In genomic region chr5:38660194-38660668, GRCh38 we compare ENCODE assay signal across 10 cellular contexts.
DNase-seq lines count a peak whose midpoint lies in the region; ATAC-seq and TF ChIP-seq lines count a peak whose summit lies in the region.
"Had no signal": no experiment of that assay in that cellular context is flagged by ENCODE, and none has a peak within 500 bp of the region (broad histone marks: within the 10 kb centered on the region; RNA-seq: fewer than 3 reads in every experiment).

No MANE protein-coding gene starts in this region.

- H3K36me3 Mint-ChIP-seq in activated naive CD8-positive, alpha-beta T cell treated with anti-CD3 and anti-CD28 coated beads, Interleukin-2, amount 50 U/mL, for 24 hours (ENCODE audit: low read depth), result no peaks in the 10 kb centered on the region

- H3K36me3 ChIP-seq in ovary, result no peaks in the 10 kb centered on the region
- H3K36me3 ChIP-seq: left lung had no signal

- H3K4me1 Mint-ChIP-seq in activated naive CD8-positive, alpha-beta T cell treated with anti-CD3 and anti-CD28 coated beads, Interleukin-2, amount 50 U/mL, for 24 hours, result no peaks in the 10 kb centered on the region

- H3K27ac ChIP-seq in 22Rv1 (peak overlapping the region; percentile 77), right cardiac atrium (ENCODE audit: low read length) (peak overlapping the region; percentile 83), ovary (no peak overlapping the region)
- H3K27ac ChIP-seq: left lung had no signal

- H3K27ac Mint-ChIP-seq in activated naive CD8-positive, alpha-beta T cell treated with anti-CD3 and anti-CD28 coated beads, Interleukin-2, amount 50 U/mL, for 24 hours, result no peak overlapping the region

- H3K4me3 ChIP-seq in right cardiac atrium (ENCODE audit: low read length) (no peak overlapping the region), ovary (no peak overlapping the region)
- H3K4me3 ChIP-seq: left lung had no signal

- no peak overlapping the region for H3K4me3 Mint-ChIP-seq in activated naive CD8-positive, alpha-beta T cell treated with anti-CD3 and anti-CD28 coated beads, Interleukin-2, amount 50 U/mL, for 24 hours

- TF ChIP-seq EP300 in ovary (IDR thresholded peaks at IDR 0.05), result no peak

- intact Hi-C loops in right cardiac atrium (cut with DNase I), result loop anchor here in 3 of 4 donors (5.0 to 10.0 kb wide), 4 partner anchors 105 to 225 kb away; partner anchors contain the start of gene LIFR (in 1 of the 3)
- intact Hi-C loops in ovary (cut with DNase I), result loop anchor here in 1 of 4 donors (10.0 kb wide), 1 partner anchor 225 kb away; no protein-coding TSS in a partner anchor

- peaks cover 13% of the 10 kb centered on the region for H3K27me3 Mint-ChIP-seq in activated naive CD8-positive, alpha-beta T cell treated with anti-CD3 and anti-CD28 coated beads, Interleukin-2, amount 50 U/mL, for 24 hours

- no peaks in the 10 kb centered on the region for H3K9me3 Mint-ChIP-seq in activated naive CD8-positive, alpha-beta T cell treated with anti-CD3 and anti-CD28 coated beads, Interleukin-2, amount 50 U/mL, for 24 hours

- no peaks in the 10 kb centered on the region for H3K9me3 ChIP-seq in right cardiac atrium (ENCODE audit: control insufficient read depth, low read length)
- no peaks in the 10 kb centered on the region for H3K9me3 ChIP-seq in ovary
- H3K9me3 ChIP-seq: left lung had no signal

- ATAC-seq in right cardiac atrium, result peak; percentile 74 to 82
- ATAC-seq in activated naive CD8-positive, alpha-beta T cell treated with anti-CD3 and anti-CD28 coated beads, Interleukin-2, amount 50 U/mL, for 24 hours, result no peak
- ATAC-seq: activated CD4-positive, CD25-positive, alpha-beta regulatory T cell treated with anti-CD3 and anti-CD28 coated beads, Interleukin-2, amount 50 U/mL, for 24 hours; left lung had no signal

- TF ChIP-seq CTCF in 22Rv1 (IDR thresholded peaks at IDR 0.05) (no peak), ovary (IDR thresholded peaks at IDR 0.05) (no peak)

- peaks cover 4% of the 10 kb centered on the region for H3K4me1 ChIP-seq in right cardiac atrium (ENCODE audit: control insufficient read depth, insufficient read depth, low read length)
- H3K4me1 ChIP-seq in ovary (ENCODE audit: insufficient read depth), result peaks cover 5% of the 10 kb centered on the region

- WGBS in right cardiac atrium, result 70% methylated on average over 12 of the region's 12 CpGs
- 77 to 80% (median 80%) methylated on average over 12 of the region's 12 CpGs for WGBS in ovary, 3 donors

- H3K27me3 ChIP-seq in right cardiac atrium (ENCODE audit: control insufficient read depth, insufficient read depth) (no peaks in the 10 kb centered on the region), ovary (no peaks in the 10 kb centered on the region)
- H3K27me3 ChIP-seq: left lung had no signal

- TF ChIP-seq POLR2A in erythroblast (IDR thresholded peaks at IDR 0.05; ENCODE audit: low read length) (no peak), ovary (IDR thresholded peaks at IDR 0.05) (no peak)

- DNase-seq in NCI-H1048 (lab: John Stamatoyannopoulos, UW) (peak; percentile 92), OCI-M1 (lab: John Stamatoyannopoulos, UW) (peak; percentile 82), right cardiac atrium (peak in 2 of 3 donors; percentile 55 to 58), activated gamma-delta T cell treated with Interleukin-2 at 50 U/mL for 16 hours (no peak), erythroblast (lab: John Stamatoyannopoulos, UW) (no peak), ovary (no peak)
- no peak for DNase-seq in activated naive CD8-positive, alpha-beta T cell treated with anti-CD3 and anti-CD28 coated beads, Interleukin-2, amount 50 U/mL, for 24 hours
- DNase-seq: left lung had no signal

Comparison
In these comparisons a context has a peak if more than half of its experiments do, and no peak if none do; other contexts are left out.
1. H3K27ac ChIP-seq: peak in 22Rv1 (single experiment) and right cardiac atrium (single experiment); none in ovary (0 of 2).
2. DNase-seq: peak in NCI-H1048 (single experiment), OCI-M1 (single experiment) and right cardiac atrium (2 of 3); none in activated gamma-delta T cell treated with Interleukin-2 at 50 U/mL for 16 hours (single experiment), erythroblast (0 of 2), ovary (0 of 5) and activated naive CD8-positive, alpha-beta T cell treated with anti-CD3 and anti-CD28 coated beads, Interleukin-2, amount 50 U/mL, for 24 hours (single experiment).